ENCODE assay signal across 1 cellular context in genomic region chr22:21713428-21714058, GRCh38.
TF ChIP-seq lines count a peak whose summit lies in the region.

No MANE protein-coding gene starts in this region.

TF ChIP-seq in WTC11, 78 proteins besides CTCF, POLR2A, EP300 and RAD21 (continued from another document):
- TF ChIP-seq ESRRA (CRISPR knock-in tag; IDR thresholded peaks at IDR 0.05; ENCODE audit: borderline replicate concordance): no peak
- TF ChIP-seq TEAD4 (CRISPR knock-in tag; IDR thresholded peaks at IDR 0.05): no peak
- TF ChIP-seq ZNF263 (CRISPR knock-in tag; IDR thresholded peaks at IDR 0.05; ENCODE audit: low read depth): no peak
- no peak for TF ChIP-seq TCF7 (CRISPR knock-in tag; IDR thresholded peaks at IDR 0.05; ENCODE audit: low read depth)
